In genomic region chr1:6667139-6667538, GRCh38 we compare ENCODE assay signal across 1 cellular context.
TF ChIP-seq lines count a peak whose summit lies in the region.

No MANE protein-coding gene starts in this region.

TF ChIP-seq in IMR-90, 13 proteins besides CTCF, POLR2A, EP300 and RAD21:
- TF ChIP-seq, protein P1, sequence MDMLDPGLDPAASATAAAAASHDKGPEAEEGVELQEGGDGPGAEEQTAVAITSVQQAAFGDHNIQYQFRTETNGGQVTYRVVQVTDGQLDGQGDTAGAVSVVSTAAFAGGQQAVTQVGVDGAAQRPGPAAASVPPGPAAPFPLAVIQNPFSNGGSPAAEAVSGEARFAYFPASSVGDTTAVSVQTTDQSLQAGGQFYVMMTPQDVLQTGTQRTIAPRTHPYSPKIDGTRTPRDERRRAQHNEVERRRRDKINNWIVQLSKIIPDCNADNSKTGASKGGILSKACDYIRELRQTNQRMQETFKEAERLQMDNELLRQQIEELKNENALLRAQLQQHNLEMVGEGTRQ (IDR thresholded peaks at IDR 0.05; ENCODE audit: low read depth, low read length): no peak
- TF ChIP-seq CEBPB (IDR thresholded peaks at IDR 0.05; ENCODE audit: low read depth, low read length): no peak
- TF ChIP-seq BHLHE40 (IDR thresholded peaks at IDR 0.05; ENCODE audit: low read depth, low read length): no peak
- no peak for TF ChIP-seq CHD1 (IDR thresholded peaks at IDR 0.05; ENCODE audit: low read depth, low read length)
- TF ChIP-seq MXI1 (IDR thresholded peaks at IDR 0.05; ENCODE audit: borderline replicate concordance, low read depth, low read length): no peak
- TF ChIP-seq RCOR1 (IDR thresholded peaks at IDR 0.05; ENCODE audit: insufficient replicate concordance, low read length): no peak
- TF ChIP-seq NFE2L2 (IDR thresholded peaks at IDR 0.05; ENCODE audit: low read depth, low read length): no peak
- TF ChIP-seq RFX5 (IDR thresholded peaks at IDR 0.05; ENCODE audit: low read depth, low read length): no peak
- TF ChIP-seq FOS (IDR thresholded peaks at IDR 0.05; ENCODE audit: low read depth, low read length): no peak
- no peak for TF ChIP-seq MAFK (IDR thresholded peaks at IDR 0.05; ENCODE audit: low read depth, low read length)
- TF ChIP-seq, protein P2, sequence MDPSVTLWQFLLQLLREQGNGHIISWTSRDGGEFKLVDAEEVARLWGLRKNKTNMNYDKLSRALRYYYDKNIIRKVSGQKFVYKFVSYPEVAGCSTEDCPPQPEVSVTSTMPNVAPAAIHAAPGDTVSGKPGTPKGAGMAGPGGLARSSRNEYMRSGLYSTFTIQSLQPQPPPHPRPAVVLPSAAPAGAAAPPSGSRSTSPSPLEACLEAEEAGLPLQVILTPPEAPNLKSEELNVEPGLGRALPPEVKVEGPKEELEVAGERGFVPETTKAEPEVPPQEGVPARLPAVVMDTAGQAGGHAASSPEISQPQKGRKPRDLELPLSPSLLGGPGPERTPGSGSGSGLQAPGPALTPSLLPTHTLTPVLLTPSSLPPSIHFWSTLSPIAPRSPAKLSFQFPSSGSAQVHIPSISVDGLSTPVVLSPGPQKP (IDR thresholded peaks at IDR 0.05; ENCODE audit: borderline replicate concordance, low read depth, low read length): no peak
- TF ChIP-seq SMC3 (IDR thresholded peaks at IDR 0.05; ENCODE audit: low read depth, low read length): no peak
- no peak for TF ChIP-seq MAZ (IDR thresholded peaks at IDR 0.05; ENCODE audit: borderline replicate concordance, low read depth, low read length)
